In genomic region chr10:102645741-102646609, GRCh38 we compare ENCODE assay signal across 8 cellular contexts. TPM values are rescaled to one million over a fixed set of nuclear protein-coding genes. Genes with fewer than 3 reads are reported as not detected.
DNase-seq lines count a peak whose midpoint lies in the region; ATAC-seq, FAIRE-seq and TF ChIP-seq lines count a peak whose summit lies in the region.

No MANE protein-coding gene starts in this region.

- H3K27ac ChIP-seq in HEK293 (ENCODE audit: extremely low read depth, low read depth, low read length): peak overlapping the region; percentile 86
- peak overlapping the region; percentile 96 to 99 (median 97) for H3K27ac ChIP-seq in right lobe of liver

- DNase-seq in NCI-H1436 (lab: John Stamatoyannopoulos, UW): peak; percentile 18
- peak; percentile 66 to 71 for DNase-seq in activated CD4-positive, alpha-beta T cell treated with anti-CD3 and anti-CD28 coated beads for 4 hours
- DNase-seq in cortex of kidney (lab: John Stamatoyannopoulos, UW): peak; percentile 13
- DNase-seq in right lobe of liver: peak; percentile 80 to 87 (median 81)
- DNase-seq in stimulated activated CD4-positive, alpha-beta T cell treated with anti-CD3 and anti-CD28 coated beads, Interleukin-4, amount 100 ng/mL, for 4 hours: peak; percentile 53 to 73
- DNase-seq in D721Med (ENCODE audit: insufficient read length, low spot score): no peak

- POLR2A ChIA-PET in HEK293 (lab: Yijun Ruan, JAX): interaction anchor here (0.6 to 3.5 kb wide), 9 partner anchors 11 to 97 kb away, joined by 4 to 18 read pairs (median 6); partner anchors contain the start of genes ARL3, SFXN2 and WBP1L

- H3K27me3 ChIP-seq in right lobe of liver: no peaks in the 10 kb centered on the region

- TF ChIP-seq POLR2A in GM10847 (IDR thresholded peaks at IDR 0.05; ENCODE audit: extremely low read depth, insufficient read length): peak; percentile 88
- TF ChIP-seq POLR2A in right lobe of liver (IDR thresholded peaks at IDR 0.05): no peak

- intact Hi-C loops in right lobe of liver (cut with DNase I): no loop called here

- H3K4me1 ChIP-seq in HEK293 (ENCODE audit: control insufficient read depth, insufficient read depth, low read length) (peaks cover 18% of the 10 kb centered on the region), right lobe of liver (peaks cover 0 to 52% (median 18%) of the 10 kb centered on the region in 4 donors)

- TF ChIP-seq CTCF in HEK293 (tag by site-specific recombination; IDR thresholded peaks at IDR 0.05) (no peak), right lobe of liver (IDR thresholded peaks at IDR 0.05) (no peak), D721Med (IDR thresholded peaks at IDR 0.05; ENCODE audit: insufficient read depth, missing control alignments) (no peak)

- CTCF ChIA-PET in HEK293 (lab: Yijun Ruan, JAX): interaction anchor here (0.6 to 1.6 kb wide), 7 partner anchors 13 to 865 kb away, joined by 3 to 11 read pairs (median 5); partner anchors contain the start of gene ARL3

- FAIRE-seq in D721Med (lab: Jason Lieb, UNC): no peak

- H3K36me3 ChIP-seq in HEK293 (ENCODE audit: control insufficient read depth in 2 of 2, insufficient read depth in 1 of 2, low read length in 2 of 2) (peaks cover 0 to 19% of the 10 kb centered on the region in 2 experiments; a peak in 1 of 3 replicates), right lobe of liver (no peaks in the 10 kb centered on the region)

- under 1% methylated on average over 18 of the region's 29 CpGs for WGBS in right lobe of liver (ENCODE audit: insufficient coverage, low coverage, low lambda C conversion rate, missing lambda C conversion rate)

- H3K4me3 ChIP-seq in HEK293 (ENCODE audit: low read depth, low read length) (peak overlapping the region; percentile 69), right lobe of liver (peak overlapping the region; percentile 81 to 96 (median 92))

- H3K9me3 ChIP-seq in HEK293 (ENCODE audit: control insufficient read depth, insufficient read depth, low read depth, low read length) (no peaks in the 10 kb centered on the region), right lobe of liver (no peaks in the 10 kb centered on the region)

- ATAC-seq in right lobe of liver: peak; percentile 18 to 27 (median 22)

TF ChIP-seq in HEK293, 187 proteins besides CTCF, POLR2A, EP300 and RAD21 (continues in another document):
- 0 out of 2 replicates have a peak, but pooled peaks have one; percentile 7 for TF ChIP-seq ZSCAN4 (tag by site-specific recombination; IDR thresholded peaks at IDR 0.05)
- TF ChIP-seq SALL2 (tag by site-specific recombination; IDR thresholded peaks at IDR 0.05; ENCODE audit: borderline replicate concordance): no peak
- no peak; the same call in 1 of the 2 replicates for TF ChIP-seq ZNF561 (tag by site-specific recombination; IDR thresholded peaks at IDR 0.05; ENCODE audit: borderline replicate concordance)
- no peak for TF ChIP-seq ZNF777 (tag by site-specific recombination; IDR thresholded peaks at IDR 0.05; ENCODE audit: borderline replicate concordance)
- no peak for TF ChIP-seq ZNF747 (tag by site-specific recombination; IDR thresholded peaks at IDR 0.05)
- TF ChIP-seq ZNF513 (tag by site-specific recombination; IDR thresholded peaks at IDR 0.05): no peak
- no peak for TF ChIP-seq ZNF549 (tag by site-specific recombination; IDR thresholded peaks at IDR 0.05)
- no peak for TF ChIP-seq ZBTB44 (tag by site-specific recombination; IDR thresholded peaks at IDR 0.05)
- TF ChIP-seq ZNF274 (IDR thresholded peaks at IDR 0.05; ENCODE audit: low read length): no peak
- no peak for TF ChIP-seq ZNF274 (tag by site-specific recombination; IDR thresholded peaks at IDR 0.05; ENCODE audit: borderline replicate concordance)
- TF ChIP-seq ZFP3 (tag by site-specific recombination; IDR thresholded peaks at IDR 0.05; ENCODE audit: low read depth): no peak
- TF ChIP-seq ZEB2 (tag by site-specific recombination; IDR thresholded peaks at IDR 0.05): peak; percentile 89
- peak; percentile 96 for TF ChIP-seq KLF17 (tag by site-specific recombination; IDR thresholded peaks at IDR 0.05)
- TF ChIP-seq ZNF292 (tag by site-specific recombination; IDR thresholded peaks at IDR 0.05; ENCODE audit: borderline replicate concordance, low read depth): no peak
- peak; percentile 88 for TF ChIP-seq PRDM10 (tag by site-specific recombination; IDR thresholded peaks at IDR 0.05)
- no peak for TF ChIP-seq ZNF169 (tag by site-specific recombination; IDR thresholded peaks at IDR 0.05)
- TF ChIP-seq ZFP69B (tag by site-specific recombination; IDR thresholded peaks at IDR 0.05): peak; percentile 53; the same call in 1 of the 2 replicates
- no peak for TF ChIP-seq ZFP41 (tag by site-specific recombination; IDR thresholded peaks at IDR 0.05; ENCODE audit: borderline replicate concordance)
- no peak for TF ChIP-seq ZNF621 (tag by site-specific recombination; IDR thresholded peaks at IDR 0.05)
- no peak; the same call in none of the 2 replicates for TF ChIP-seq KLF8 (tag by site-specific recombination; IDR thresholded peaks at IDR 0.05)

RNA-seq across cellular contexts. Expression of gene TRIM8, which starts 1.7 kb away (rescaled TPM):
- total RNA-seq in right lobe of liver: 10 to 100 TPM; 34.7 to 99.8 (median 41.2) TPM
